13 cellular contexts compared by ENCODE assay signal in genomic region chr16:17343729-17344128, GRCh38.
DNase-seq lines count a peak whose midpoint lies in the region; ATAC-seq and TF ChIP-seq lines count a peak whose summit lies in the region.
"Had no signal": no experiment of that assay in that cellular context is flagged by ENCODE, and none has a peak within 500 bp of the region (broad histone marks: within the 10 kb centered on the region; RNA-seq: fewer than 3 reads in every experiment).

No MANE protein-coding gene starts in this region.

- no peak overlapping the region for H3K4me3 ChIP-seq in NB4 (ENCODE audit: low read depth, low read length)
- H3K4me3 ChIP-seq: GM23248, psoas muscle had no signal

- DNase-seq in NK-92 treated with Interleukin-12 subunit alpha and Interleukin-12 subunit beta, amount 100 ng/mL, for 24 hours (lab: John Stamatoyannopoulos, UW) = peak; percentile 35
- no peak for DNase-seq in NK-92 (lab: John Stamatoyannopoulos, UW; ENCODE audit: unreplicated experiment)
- DNase-seq in NB4 (ENCODE audit: low read depth) = peak; percentile 68
- DNase-seq in effector memory CD8-positive, alpha-beta T cell = peak; percentile 38 to 47 (median 44)
- no peak for DNase-seq in progenitor cell of endocrine pancreas (ENCODE audit: low spot score, unreplicated experiment)
- no peak for DNase-seq in NCI-H2081 treated with DMSO at 0.1 percent for 48 hours (lab: John Stamatoyannopoulos, UW)
- no peak for DNase-seq in cortex of kidney (lab: John Stamatoyannopoulos, UW)
- no peak for DNase-seq in dermis blood vessel endothelial cell
- DNase-seq: DMS 273 treated with DMSO at 0.1 percent for 48 hours, GM23248, mesendoderm, NCI-H187, psoas muscle had no signal

- H3K27me3 Mint-ChIP-seq in effector memory CD8-positive, alpha-beta T cell = no peaks in the 10 kb centered on the region
- no peaks in the 10 kb centered on the region for H3K27me3 Mint-ChIP-seq in progenitor cell of endocrine pancreas

- H3K27ac Mint-ChIP-seq in effector memory CD8-positive, alpha-beta T cell = peak overlapping the region; percentile 83 to 93
- H3K27ac Mint-ChIP-seq in progenitor cell of endocrine pancreas = peak overlapping the region; percentile 33

- H3K4me3 Mint-ChIP-seq in effector memory CD8-positive, alpha-beta T cell = peak overlapping the region; percentile 48 to 78
- no peak overlapping the region for H3K4me3 Mint-ChIP-seq in progenitor cell of endocrine pancreas (ENCODE audit: low read depth)

- TF ChIP-seq CTCF in NB4 (IDR thresholded peaks at IDR 0.05; ENCODE audit: low read depth, low read length) (no peak), progenitor cell of endocrine pancreas (IDR thresholded peaks at IDR 0.05; ENCODE audit: unreplicated experiment) (no peak)

- H3K9me3 Mint-ChIP-seq in effector memory CD8-positive, alpha-beta T cell = no peaks in the 10 kb centered on the region
- no peaks in the 10 kb centered on the region for H3K9me3 Mint-ChIP-seq in progenitor cell of endocrine pancreas (ENCODE audit: low read depth)

- peaks cover 18% of the 10 kb centered on the region for H3K36me3 Mint-ChIP-seq in effector memory CD8-positive, alpha-beta T cell (ENCODE audit: insufficient read depth)
- H3K36me3 Mint-ChIP-seq in progenitor cell of endocrine pancreas (ENCODE audit: insufficient read depth) = no peaks in the 10 kb centered on the region

- peak; percentile 62 for ATAC-seq in effector memory CD8-positive, alpha-beta T cell (replicated peaks)

- no peak for TF ChIP-seq POLR2A in NB4 (IDR thresholded peaks at IDR 0.05; ENCODE audit: extremely low read depth, insufficient read length)

- peaks cover 68 to 75% of the 10 kb centered on the region in 2 donors for H3K4me1 Mint-ChIP-seq in effector memory CD8-positive, alpha-beta T cell (ENCODE audit: low read depth in 2 of 2)
- H3K4me1 Mint-ChIP-seq in progenitor cell of endocrine pancreas (ENCODE audit: low read depth) = no peaks in the 10 kb centered on the region

Comparison
In these comparisons a context has a peak if more than half of its experiments do, and no peak if none do; other contexts are left out.
1. DNase-seq: peak in NK-92 treated with Interleukin-12 subunit alpha and Interleukin-12 subunit beta, amount 100 ng/mL, for 24 hours (single experiment), NB4 (single experiment) and effector memory CD8-positive, alpha-beta T cell (3 of 3); none in NK-92 (single experiment), progenitor cell of endocrine pancreas (single experiment), NCI-H2081 treated with DMSO at 0.1 percent for 48 hours (single experiment), cortex of kidney (single experiment) and dermis blood vessel endothelial cell (single experiment).